8 cellular contexts compared by ENCODE assay signal in genomic region chr3:161559177-161559998, GRCh38.
DNase-seq lines count a peak whose midpoint lies in the region; ATAC-seq and TF ChIP-seq lines count a peak whose summit lies in the region.

No MANE protein-coding gene starts in this region.

- H4K20me1 ChIP-seq in mammary epithelial cell (ENCODE audit: insufficient read depth, low read length) = peaks cover 2% of the 10 kb centered on the region

- no peak overlapping the region for H3K4me3 ChIP-seq in mammary epithelial cell (replicated peaks in 1 of 3; ENCODE audit: insufficient read depth in 1 of 3, low read depth in 2 of 3, low read length in 3 of 3)
- no peak overlapping the region for H3K4me3 ChIP-seq in lung

- BruUV-seq in mammary epithelial cell (replicated peaks; lab: Mats Ljungman, UMichigan) = no TSS peak

- DNase-seq in SIG-M5 treated with dmso at 0.1 percent for 504 hours (lab: John Stamatoyannopoulos, UW; ENCODE audit: unreplicated experiment) = peak; percentile 71
- no peak for DNase-seq in SIG-M5 (lab: John Stamatoyannopoulos, UW)
- peak; percentile 62 for DNase-seq in NCI-H748 (lab: John Stamatoyannopoulos, UW; ENCODE audit: unreplicated experiment)
- DNase-seq in mammary epithelial cell = peak; percentile 34
- DNase-seq in lung (ENCODE audit: low spot score) = no peak
- DNase-seq in stimulated activated CD4-positive, alpha-beta T cell treated with anti-CD3 and anti-CD28 coated beads, Interleukin-4, amount 100 ng/mL, for 1 hour = no peak

- in situ Hi-C loops in mammary epithelial cell (cut with MboI; ENCODE audit: low sequenced_read_pairs in 2 of 2) = no loop called here

- no peak overlapping the region for H3K4me2 ChIP-seq in mammary epithelial cell (ENCODE audit: insufficient read depth, low read depth, low read length)

- H3K9ac ChIP-seq in mammary epithelial cell (ENCODE audit: insufficient read depth, low read length) = no peak overlapping the region

- H3K27me3 ChIP-seq in mammary epithelial cell (ENCODE audit: insufficient read depth, low read length) = peaks cover 4% of the 10 kb centered on the region
- H3K27me3 ChIP-seq in lung (ENCODE audit: control insufficient read depth, insufficient read depth) = no peaks in the 10 kb centered on the region

- peak; percentile 53 for ATAC-seq in HG03571 (IDR thresholded peaks at IDR 0.05; ENCODE audit: unreplicated experiment)
- ATAC-seq in lung (ENCODE audit: insufficient read depth, low FRiP score) = no peak
- no peak for ATAC-seq in GM18517 (IDR thresholded peaks at IDR 0.05; ENCODE audit: unreplicated experiment)

- peaks cover 7% of the 10 kb centered on the region for H3K4me1 ChIP-seq in mammary epithelial cell (ENCODE audit: insufficient read depth, low read length)
- H3K4me1 ChIP-seq in lung (ENCODE audit: control insufficient read depth in 2 of 2, insufficient read depth in 2 of 2, low read length in 2 of 2) = no peaks in the 10 kb centered on the region

- no peaks in the 10 kb centered on the region for H3K79me2 ChIP-seq in mammary epithelial cell (ENCODE audit: insufficient read depth, low read length)

- CTCF ChIA-PET in mammary epithelial cell (lab: Charles Lee; ENCODE audit: low non-redundant PET) = no interaction called here

- H2AFZ ChIP-seq in mammary epithelial cell (ENCODE audit: low read depth, low read length) = no peak overlapping the region

- H3K36me3 ChIP-seq in mammary epithelial cell (ENCODE audit: insufficient read depth, low read length) = no peaks in the 10 kb centered on the region
- H3K36me3 ChIP-seq in lung (ENCODE audit: control insufficient read depth in 2 of 2, insufficient read depth in 2 of 2, low read length in 2 of 2) = no peaks in the 10 kb centered on the region

- peak; percentile 83 to 89 for TF ChIP-seq CTCF in mammary epithelial cell (conservative IDR thresholded peaks at IDR 0.05 in 1 of 2, IDR thresholded peaks at IDR 0.05 in 1 of 2; ENCODE audit: extremely low read depth in 1 of 2, insufficient read depth in 1 of 2, low read depth in 1 of 2, low read length in 2 of 2)
- peak; percentile 11 for TF ChIP-seq CTCF in lung (IDR thresholded peaks at IDR 0.05; ENCODE audit: control extremely low read depth, extremely low read depth)

- H3K27ac ChIP-seq in mammary epithelial cell (ENCODE audit: insufficient read depth, low read depth, low read length) (no peak overlapping the region), lung (ENCODE audit: low read depth in 1 of 2, low read length in 1 of 2) (no peak overlapping the region)

- 2% methylated on average over 6 of the region's 6 CpGs for WGBS in mammary epithelial cell (ENCODE audit: low coverage, missing lambda C conversion rate)
- WGBS in lung, 2 donors = 17 to 28% methylated on average over 6 of the region's 6 CpGs

- H3K9me3 ChIP-seq in mammary epithelial cell (replicated peaks; ENCODE audit: insufficient read depth, low read length) (no peaks in the 10 kb centered on the region), lung (ENCODE audit: control insufficient read depth in 2 of 2, insufficient read depth in 1 of 2, low read length in 1 of 2) (no peaks in the 10 kb centered on the region)

- intact Hi-C loops in mammary epithelial cell (cut with micrococcal nuclease) = no loop called here

- dilution Hi-C loops in mammary epithelial cell (cut with HindIII; ENCODE audit: low sequenced_read_pairs) = no loop called here

Comparison
In these comparisons a context has a peak if more than half of its experiments do, and no peak if none do; other contexts are left out.
1. DNase-seq: peak in SIG-M5 treated with dmso at 0.1 percent for 504 hours (single experiment), NCI-H748 (single experiment) and mammary epithelial cell (single experiment); none in SIG-M5 (single experiment), lung (single experiment) and stimulated activated CD4-positive, alpha-beta T cell treated with anti-CD3 and anti-CD28 coated beads, Interleukin-4, amount 100 ng/mL, for 1 hour (single experiment).